Comparison of ENCODE assay signal across 22 cellular contexts in genomic region chr7:30678805-30679204, GRCh38. TPM values are rescaled to one million over a fixed set of nuclear protein-coding genes. Genes with fewer than 3 reads are reported as not detected.
"Had no signal": no experiment of that assay in that cellular context is flagged by ENCODE, and none has a peak within 500 bp of the region (broad histone marks: within the 10 kb centered on the region; RNA-seq: fewer than 3 reads in every experiment).

No MANE protein-coding gene starts in this region.

- H3K4me1 ChIP-seq: foreskin keratinocyte had no signal

- H3K27ac ChIP-seq: brain microvascular endothelial cell, foreskin keratinocyte, hepatocyte, left ventricle myocardium inferior, suprapubic skin, tibial nerve had no signal

- H3K9me3 ChIP-seq: left ventricle myocardium inferior, suprapubic skin, tibial nerve had no signal

- H3K4me3 ChIP-seq: hepatocyte, left ventricle myocardium inferior, suprapubic skin, tibial nerve had no signal

- ATAC-seq: activated naive CD4-positive, alpha-beta T cell treated with anti-CD3 and anti-CD28 coated beads, Interleukin-2, amount 50 U/mL, for 72 hours; foreskin keratinocyte; naive thymus-derived CD4-positive, alpha-beta T cell; sciatic nerve; stimulated activated effector memory CD8-positive, alpha-beta T cell treated with anti-CD3 and anti-CD28 coated beads, Interleukin-12 subunit alpha, Interleukin-12 subunit beta, amount 100 ng/mL, for 72 hours; stimulated activated naive CD8-positive, alpha-beta T cell treated with anti-CD3 and anti-CD28 coated beads, Interleukin-15, amount 100 ng/mL, for 72 hours had no signal

- DNase-seq: activated T-cell treated with anti-CD3 and anti-CD28 coated beads, Interleukin-2, amount 50 U/mL, for 1 hour; aorta; brain microvascular endothelial cell; central memory CD4-positive, alpha-beta T cell; effector memory CD4-positive, alpha-beta T cell; foreskin keratinocyte; glutamatergic neuron; left ventricle myocardium inferior; naive thymus-derived CD4-positive, alpha-beta T cell; small intestine; stimulated activated CD4-positive, alpha-beta T cell treated with anti-CD3 and anti-CD28 coated beads, Interleukin-2, amount 100 ng/mL, for 24 hours; stimulated activated naive CD8-positive, alpha-beta T cell treated with anti-CD3 and anti-CD28 coated beads, Interleukin-15, amount 100 ng/mL, for 72 hours had no signal

- H3K36me3 ChIP-seq: brain microvascular endothelial cell, left ventricle myocardium inferior, suprapubic skin, tibial nerve had no signal

RNA-seq across cellular contexts. Expression of gene CRHR2, which starts 3.5 kb away (rescaled TPM):
- total RNA-seq: activated naive CD4-positive, alpha-beta T cell treated with anti-CD3 and anti-CD28 coated beads, Interleukin-2, amount 50 U/mL, for 72 hours; dermis microvascular lymphatic vessel endothelial cell; foreskin keratinocyte; hepatocyte; lung microvascular endothelial cell; naive thymus-derived CD4-positive, alpha-beta T cell; osteoblast; renal cortical epithelial cell had no signal
